Comparison of ENCODE assay signal across 14 cellular contexts in genomic region chr2:145748927-145749326, GRCh38.
DNase-seq lines count a peak whose midpoint lies in the region; ATAC-seq and TF ChIP-seq lines count a peak whose summit lies in the region.
"Had no signal": no experiment of that assay in that cellular context is flagged by ENCODE, and none has a peak within 500 bp of the region (broad histone marks: within the 10 kb centered on the region; RNA-seq: fewer than 3 reads in every experiment).

No MANE protein-coding gene starts in this region.

- no peak overlapping the region for H3K27ac ChIP-seq in neural progenitor cell
- H3K27ac ChIP-seq: BLaER1, esophagus muscularis mucosa had no signal

- H3K4me1 Mint-ChIP-seq in neural progenitor cell, result peaks cover 24% of the 10 kb centered on the region

- H3K36me3 ChIP-seq in neural progenitor cell, result no peaks in the 10 kb centered on the region
- H3K36me3 ChIP-seq: BLaER1, esophagus muscularis mucosa had no signal

- no peaks in the 10 kb centered on the region for H4K20me1 ChIP-seq in neural progenitor cell (ENCODE audit: low read depth)
- H4K20me1 ChIP-seq: BLaER1 had no signal

- H3K4me3 ChIP-seq in neural progenitor cell, result no peak overlapping the region
- H3K4me3 ChIP-seq: BLaER1, esophagus muscularis mucosa had no signal

- no peak for TF ChIP-seq CTCF in neural progenitor cell (IDR thresholded peaks at IDR 0.05)

- no peak for DNase-seq in stimulated activated CD4-positive, alpha-beta T cell treated with anti-CD3 and anti-CD28 coated beads, Interleukin-4, amount 100 ng/mL, for 4 hours
- no peak for DNase-seq in neural progenitor cell (ENCODE audit: low spot score)
- no peak for DNase-seq in C1 segment of cervical spinal cord (lab: John Stamatoyannopoulos, UW)
- DNase-seq: activated CD8-positive, alpha-beta memory T cell treated with anti-CD3 and anti-CD28 coated beads, Interleukin-2, amount 50 U/mL, for 4 hours; NCI-H1105 treated with DMSO at 0.1 percent for 48 hours; substantia nigra had no signal

- peaks cover 22% of the 10 kb centered on the region for H3F3A ChIP-seq in neural progenitor cell (ENCODE audit: low read depth)

- peaks cover 3% of the 10 kb centered on the region for H3K27me3 Mint-ChIP-seq in neural progenitor cell (ENCODE audit: insufficient read depth, low read depth)

- H3K4me1 ChIP-seq in neural progenitor cell, result peaks cover 21% of the 10 kb centered on the region

- H3K9me3 ChIP-seq in neural progenitor cell (ENCODE audit: low read depth), result no peaks in the 10 kb centered on the region
- H3K9me3 ChIP-seq: BLaER1, esophagus muscularis mucosa had no signal

- no peaks in the 10 kb centered on the region for H3K27me3 ChIP-seq in neural progenitor cell
- H3K27me3 ChIP-seq: BLaER1, esophagus muscularis mucosa had no signal

- no peak overlapping the region for H3K27ac Mint-ChIP-seq in neural progenitor cell
- H3K27ac Mint-ChIP-seq: brain had no signal

- H3K9ac ChIP-seq in neural progenitor cell, result no peak overlapping the region
- H3K9ac ChIP-seq: BLaER1 had no signal

- H3K9me3 Mint-ChIP-seq in neural progenitor cell, result no peaks in the 10 kb centered on the region
- H3K9me3 Mint-ChIP-seq: brain had no signal

- H2AFZ ChIP-seq in neural progenitor cell (replicated peaks), result no peak overlapping the region

- peak; percentile 48 for ATAC-seq in GM18502 (IDR thresholded peaks at IDR 0.05; ENCODE audit: poor library complexity, unreplicated experiment)
- ATAC-seq in GM19455 (IDR thresholded peaks at IDR 0.05; ENCODE audit: unreplicated experiment), result peak; percentile 51
- ATAC-seq in HG02885 (IDR thresholded peaks at IDR 0.05; ENCODE audit: poor library complexity, unreplicated experiment), result peak; percentile 57
- peak; percentile 51 for ATAC-seq in HG03571 (IDR thresholded peaks at IDR 0.05; ENCODE audit: unreplicated experiment)
- no peak for ATAC-seq in esophagus mucosa

- H3K36me3 Mint-ChIP-seq in neural progenitor cell, result no peaks in the 10 kb centered on the region
- H3K36me3 Mint-ChIP-seq: brain had no signal

- H3K4me2 ChIP-seq in neural progenitor cell, result no peak overlapping the region
- H3K4me2 ChIP-seq: BLaER1 had no signal

- H3K79me2 ChIP-seq in neural progenitor cell (ENCODE audit: low read depth), result no peaks in the 10 kb centered on the region

- H3K4me3 Mint-ChIP-seq in neural progenitor cell, result no peak overlapping the region
- H3K4me3 Mint-ChIP-seq: brain had no signal
